In the genomic region with DNA sequence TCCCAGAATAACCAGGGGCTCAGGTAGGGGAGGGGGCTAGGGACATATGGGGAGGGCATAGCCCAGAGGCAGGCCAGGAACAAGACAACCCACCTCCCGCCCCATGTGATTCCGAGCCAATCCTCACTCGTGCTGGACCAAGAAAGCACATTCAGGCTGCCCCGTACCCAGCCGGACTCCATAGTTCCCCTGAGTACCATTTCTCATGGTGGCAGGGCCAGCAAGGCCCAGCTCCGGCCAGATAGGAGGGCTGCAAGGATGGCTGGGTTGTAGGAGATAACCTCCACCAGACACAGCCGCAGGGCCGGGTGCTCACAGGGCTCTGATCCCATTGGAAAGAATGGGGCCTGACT, we compare ENCODE assay signal across 14 cellular contexts. TPM values are rescaled to one million over a fixed set of nuclear protein-coding genes. Genes with fewer than 3 reads are reported as not detected.
DNase-seq lines count a peak whose midpoint lies in the region; ATAC-seq and TF ChIP-seq lines count a peak whose summit lies in the region.
"Had no signal": no experiment of that assay in that cellular context is flagged by ENCODE, and none has a peak within 500 bp of the region (broad histone marks: within the 10 kb centered on the region; RNA-seq: fewer than 3 reads in every experiment).

No MANE protein-coding gene starts in this region.

- peaks cover 2% of the 10 kb centered on the region for H3K36me3 ChIP-seq in Caco-2 (ENCODE audit: control insufficient read depth, insufficient read depth, low read length)
- no peaks in the 10 kb centered on the region for H3K36me3 ChIP-seq in parathyroid adenoma (ENCODE audit: control insufficient read depth, insufficient read depth, low read length)
- H3K36me3 ChIP-seq: BE2C had no signal

- H3K9me3 Mint-ChIP-seq in Caco-2 (ENCODE audit: unreplicated experiment): no peaks in the 10 kb centered on the region
- peaks cover 0 to 2% (median 0%) of the 10 kb centered on the region in 3 donors for H3K9me3 Mint-ChIP-seq in IgD-negative memory B cell
- no peaks in the 10 kb centered on the region for H3K9me3 Mint-ChIP-seq in dendritic cell treated with granulocyte-macrophage colony-stimulating factor and Interleukin-4, amounts not matched to agents 40 ng/mL and 50 ng/mL, for 4 days
- H3K9me3 Mint-ChIP-seq: T-helper 1 cell treated with Interleukin-12 subunit alpha and Interleukin-12 subunit beta and Interleukin-4 antibody, amounts not matched to agents 30 μg/mL and 1 μg/mL, for 36 hours had no signal

- H3K9ac ChIP-seq in parathyroid adenoma: no peak overlapping the region
- H3K9ac ChIP-seq: KMS-11 had no signal

- no peak for ATAC-seq in GM19463 (IDR thresholded peaks at IDR 0.05; ENCODE audit: unreplicated experiment)

- DNase-seq in Caco-2 (no peak), mucosa of gallbladder (ENCODE audit: low spot score) (no peak), NCI-H1105 treated with DMSO at 0.1 percent for 48 hours (lab: John Stamatoyannopoulos, UW) (no peak), HuH-7 (ENCODE audit: low spot score) (no peak)
- DNase-seq: activated gamma-delta T cell; BE2C; stimulated activated CD8-positive, alpha-beta memory T cell treated with anti-CD3 and anti-CD28 coated beads, Interleukin-4, amount 100 ng/mL, for 48 hours had no signal

- H3K79me2 ChIP-seq in parathyroid adenoma: peaks cover 6% of the 10 kb centered on the region

- no peak overlapping the region for H3K4me2 ChIP-seq in parathyroid adenoma (ENCODE audit: low read length)
- H3K4me2 ChIP-seq: KMS-11 had no signal

- no peaks in the 10 kb centered on the region for H3K27me3 Mint-ChIP-seq in Caco-2 (ENCODE audit: insufficient read depth, unreplicated experiment)
- H3K27me3 Mint-ChIP-seq in IgD-negative memory B cell: no peaks in the 10 kb centered on the region
- peaks cover 1% of the 10 kb centered on the region for H3K27me3 Mint-ChIP-seq in dendritic cell treated with granulocyte-macrophage colony-stimulating factor and Interleukin-4, amounts not matched to agents 40 ng/mL and 50 ng/mL, for 4 days

- H3K4me1 Mint-ChIP-seq in Caco-2 (ENCODE audit: low read depth, unreplicated experiment): peaks cover 50% of the 10 kb centered on the region
- peaks cover 57 to 74% (median 73%) of the 10 kb centered on the region in 3 donors for H3K4me1 Mint-ChIP-seq in IgD-negative memory B cell
- peaks cover 64% of the 10 kb centered on the region for H3K4me1 Mint-ChIP-seq in dendritic cell treated with granulocyte-macrophage colony-stimulating factor and Interleukin-4, amounts not matched to agents 40 ng/mL and 50 ng/mL, for 4 days (ENCODE audit: low read depth)

- H3K4me3 ChIP-seq in Caco-2 (ENCODE audit: low read depth, low read length) (no peak overlapping the region), parathyroid adenoma (ENCODE audit: low read depth, low read length) (no peak overlapping the region)

- POLR2A ChIA-PET in Caco-2 (lab: Charles Lee): no interaction called here

- H3K4me3 Mint-ChIP-seq in Caco-2 (ENCODE audit: unreplicated experiment) (no peak overlapping the region), IgD-negative memory B cell (peak overlapping the region; percentile 6 to 92 (median 68))
- H3K4me3 Mint-ChIP-seq in dendritic cell treated with granulocyte-macrophage colony-stimulating factor and Interleukin-4, amounts not matched to agents 40 ng/mL and 50 ng/mL, for 4 days: no peak overlapping the region
- H3K4me3 Mint-ChIP-seq: T-helper 1 cell treated with Interleukin-12 subunit alpha and Interleukin-12 subunit beta and Interleukin-4 antibody, amounts not matched to agents 30 μg/mL and 1 μg/mL, for 36 hours had no signal

- H3K9me3 ChIP-seq in Caco-2 (no peaks in the 10 kb centered on the region), parathyroid adenoma (ENCODE audit: control insufficient read depth, low read length) (no peaks in the 10 kb centered on the region)
- H3K9me3 ChIP-seq: BE2C had no signal

- no peaks in the 10 kb centered on the region for H3K27me3 ChIP-seq in Caco-2 (replicated peaks; ENCODE audit: control insufficient read depth, insufficient read depth, low read length)
- no peaks in the 10 kb centered on the region for H3K27me3 ChIP-seq in parathyroid adenoma (ENCODE audit: control insufficient read depth, insufficient read depth, low read length)
- H3K27me3 ChIP-seq: BE2C had no signal

- peak overlapping the region; percentile 85 for H3K27ac ChIP-seq in parathyroid adenoma
- H3K27ac ChIP-seq: KMS-11 had no signal

- intact Hi-C loops in Caco-2 (cut with micrococcal nuclease; ENCODE audit: unreplicated experiment): no loop called here
- intact Hi-C loops in dendritic cell treated with granulocyte-macrophage colony-stimulating factor and Interleukin-4, amounts not matched to agents 40 ng/mL and 50 ng/mL, for 4 days (cut with micrococcal nuclease): no loop called here

- CTCF ChIA-PET in Caco-2 (lab: Charles Lee): no interaction called here

- TF ChIP-seq CTCF in Caco-2 (IDR thresholded peaks at IDR 0.05; ENCODE audit: insufficient read depth in 1 of 2, low read depth in 1 of 2, low read length in 1 of 2, severe bottlenecking in 1 of 2, unreplicated experiment in 1 of 2): no peak
- no peak for TF ChIP-seq CTCF in parathyroid adenoma (IDR thresholded peaks at IDR 0.05)

- H3K36me3 Mint-ChIP-seq in Caco-2 (ENCODE audit: insufficient read depth, unreplicated experiment) (peaks cover 35% of the 10 kb centered on the region), IgD-negative memory B cell (no peaks in the 10 kb centered on the region)
- peaks cover 34% of the 10 kb centered on the region for H3K36me3 Mint-ChIP-seq in dendritic cell treated with granulocyte-macrophage colony-stimulating factor and Interleukin-4, amounts not matched to agents 40 ng/mL and 50 ng/mL, for 4 days (ENCODE audit: low read depth)

- H3K27ac Mint-ChIP-seq in Caco-2 (ENCODE audit: unreplicated experiment): peak overlapping the region; percentile 75
- H3K27ac Mint-ChIP-seq in IgD-negative memory B cell: peak overlapping the region in 2 of 3 donors; percentile 75 to 77
- peak overlapping the region; percentile 54 for H3K27ac Mint-ChIP-seq in dendritic cell treated with granulocyte-macrophage colony-stimulating factor and Interleukin-4, amounts not matched to agents 40 ng/mL and 50 ng/mL, for 4 days

- H3K4me1 ChIP-seq in Caco-2 (peaks cover 43% of the 10 kb centered on the region), parathyroid adenoma (peaks cover 40% of the 10 kb centered on the region)

- no peak overlapping the region for H2AFZ ChIP-seq in parathyroid adenoma

- no TSS peak for BruUV-seq in Caco-2 (replicated peaks; lab: Mats Ljungman, UMichigan)

RNA-seq across cellular contexts. Expression of gene SEMA7A, which starts 11.4 kb away (rescaled TPM):
- total RNA-seq in Caco-2 (2022) (31.4 and 38.1 TPM in 2 replicates), mucosa of gallbladder (3.2 TPM)
- polyA plus RNA-seq in IgD-negative memory B cell: 5.0 TPM

RNA-seq across cellular contexts. Expression of gene UBL7, which starts 38.6 kb away (rescaled TPM):
- total RNA-seq in Caco-2 (2022): 31.4 and 34.4 TPM in 2 replicates
- polyA plus RNA-seq in IgD-negative memory B cell: 123 TPM
- total RNA-seq in mucosa of gallbladder: 43.1 TPM

RNA-seq across cellular contexts. Expression of gene CYP11A1, which starts 54.9 kb away (rescaled TPM):
- total RNA-seq in Caco-2 (2022) (0.56 TPM in 1 of 2 replicates, not detected in the other), mucosa of gallbladder (0.72 TPM)
- not detected for polyA plus RNA-seq in IgD-negative memory B cell
- total RNA-seq: myocyte had no signal

Comparison
In these comparisons a context has a peak if more than half of its experiments do, and no peak if none do; other contexts are left out.
1. H3K4me3 Mint-ChIP-seq: peak in IgD-negative memory B cell (4 of 4); none in Caco-2 (single experiment) and dendritic cell treated with granulocyte-macrophage colony-stimulating factor and Interleukin-4, amounts not matched to agents 40 ng/mL and 50 ng/mL, for 4 days (single experiment).
2. Peak in every context shown above with its lines, with median percentiles within 50 percentile points of each other: H3K27ac Mint-ChIP-seq.